In the genomic region with DNA sequence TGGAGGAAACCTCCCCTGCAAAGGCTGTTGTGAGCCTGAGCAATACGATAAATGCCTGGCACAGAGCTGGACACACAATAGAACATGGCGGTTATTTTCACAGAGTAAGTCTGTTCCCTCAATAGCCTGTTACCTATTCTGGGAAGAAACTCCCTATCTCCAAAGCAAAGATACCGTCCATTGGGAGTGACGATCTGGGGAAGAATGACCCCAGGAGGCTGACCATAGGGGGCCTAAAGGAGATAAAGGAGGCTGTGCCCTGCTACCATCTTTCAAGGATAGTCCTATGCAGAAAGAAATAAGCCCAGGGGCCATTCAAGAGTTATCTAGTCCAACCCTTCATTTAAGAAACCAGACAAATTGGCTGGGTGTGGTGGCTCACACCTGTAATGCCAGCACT, we compare ENCODE assay signal across 15 cellular contexts. TPM values are rescaled to one million over a fixed set of nuclear protein-coding genes. Genes with fewer than 3 reads are reported as not detected.
DNase-seq lines count a peak whose midpoint lies in the region; ATAC-seq and TF ChIP-seq lines count a peak whose summit lies in the region.
"Had no signal": no experiment of that assay in that cellular context is flagged by ENCODE, and none has a peak within 500 bp of the region (broad histone marks: within the 10 kb centered on the region; RNA-seq: fewer than 3 reads in every experiment).

No MANE protein-coding gene starts in this region.

- peaks cover 29% of the 10 kb centered on the region for H3K4me1 Mint-ChIP-seq in GM23338
- H3K4me1 Mint-ChIP-seq in brain, result peaks cover 38% of the 10 kb centered on the region
- H3K4me1 Mint-ChIP-seq in nephron, result peaks cover 14% of the 10 kb centered on the region

- H3K79me2 ChIP-seq in GM23338 (replicated peaks; ENCODE audit: insufficient read depth), result no peaks in the 10 kb centered on the region

- H3K27me3 Mint-ChIP-seq in GM23338 (ENCODE audit: insufficient read depth, low read depth, poor library complexity) (peaks cover 21% of the 10 kb centered on the region), brain (peaks cover 3% of the 10 kb centered on the region), nephron (ENCODE audit: low read depth) (peaks cover 4% of the 10 kb centered on the region)

- H4K20me1 ChIP-seq in GM23338 (replicated peaks; ENCODE audit: insufficient read depth), result no peaks in the 10 kb centered on the region

- H3K4me3 ChIP-seq in GM23338 (no peak overlapping the region), stomach (no peak overlapping the region)
- H3K4me3 ChIP-seq: SJCRH30 had no signal

- H3K9me2 ChIP-seq in GM23338 (ENCODE audit: insufficient read depth), result no peaks in the 10 kb centered on the region; the same call in 1 of the 2 replicates

- peaks cover 14% of the 10 kb centered on the region for H3K4me1 ChIP-seq in GM23338 (ENCODE audit: insufficient read depth)
- H3K4me1 ChIP-seq in stomach, result peaks cover 8 to 31% (median 22%) of the 10 kb centered on the region in 4 donors

- H3F3A ChIP-seq in GM23338 (replicated peaks; ENCODE audit: low read depth), result peaks cover 6% of the 10 kb centered on the region

- no peak overlapping the region for H3K27ac Mint-ChIP-seq in GM23338
- H3K27ac Mint-ChIP-seq in brain, result peak overlapping the region in 4 of 5 experiments; percentile 14 to 97 (median 95)
- H3K27ac Mint-ChIP-seq in nephron, result peak overlapping the region; percentile 26 to 79 (median 72)

- H3K9me3 ChIP-seq in stomach, result no peaks in the 10 kb centered on the region
- H3K9me3 ChIP-seq: SJCRH30 had no signal

- peak overlapping the region; percentile 5; the same call in 1 of the 2 replicates for H2AFZ ChIP-seq in GM23338

- DNase-seq in GM23338 (ENCODE audit: low spot score), result no peak
- DNase-seq in stomach, result no peak
- DNase-seq in activated gamma-delta T cell (lab: John Stamatoyannopoulos, UW), result no peak
- no peak for DNase-seq in NCI-H187 treated with DMSO at 0.1 percent for 48 hours (lab: John Stamatoyannopoulos, UW)
- DNase-seq: ACHN; AML-193; CD4-positive, CD25-positive, alpha-beta regulatory T cell; HCEC 1CT; NCI-H1930; NCI-H446 treated with DMSO at 0.1 percent for 48 hours; PC-3 had no signal

- H3K36me3 Mint-ChIP-seq in GM23338 (ENCODE audit: low read depth) (peaks cover 3% of the 10 kb centered on the region; the same call in 2 of the 3 replicates), brain (no peaks in the 10 kb centered on the region), nephron (ENCODE audit: low read depth) (no peaks in the 10 kb centered on the region)
- H3K36me3 Mint-ChIP-seq: CD4-positive, CD25-positive, alpha-beta regulatory T cell had no signal

- H3K27me3 ChIP-seq in GM23338 (ENCODE audit: insufficient read depth) (peaks cover 9% of the 10 kb centered on the region; the same call in 1 of the 2 replicates), stomach (peaks cover 0 to under 1% (median 0%) of the 10 kb centered on the region in 3 donors)
- H3K27me3 ChIP-seq: SJCRH30 had no signal

- TF ChIP-seq POLR2A in stomach (IDR thresholded peaks at IDR 0.05), result no peak

- H3K4me3 Mint-ChIP-seq in GM23338 (no peak overlapping the region), brain (peak overlapping the region in 1 of 5 experiments; percentile 76), nephron (no peak overlapping the region)

- H3K9me3 Mint-ChIP-seq in GM23338 (peaks cover 6% of the 10 kb centered on the region; the same call in 2 of the 3 replicates), brain (peaks cover 0 to 2% (median 0%) of the 10 kb centered on the region in 5 experiments), nephron (no peaks in the 10 kb centered on the region)

- no peak for TF ChIP-seq CTCF in GM23338 (conservative IDR thresholded peaks at IDR 0.05; ENCODE audit: low read depth in 2 of 2)
- TF ChIP-seq CTCF in brain (conservative IDR thresholded peaks at IDR 0.05), result no peak
- no peak for TF ChIP-seq CTCF in nephron (IDR thresholded peaks at IDR 0.05; ENCODE audit: unreplicated experiment in 3 of 3)
- TF ChIP-seq CTCF in stomach (IDR thresholded peaks at IDR 0.05), result no peak

- no peaks in the 10 kb centered on the region for H3K36me3 ChIP-seq in GM23338 (ENCODE audit: insufficient read depth)
- no peaks in the 10 kb centered on the region for H3K36me3 ChIP-seq in stomach
- H3K36me3 ChIP-seq: SJCRH30 had no signal

- intact Hi-C loops in stomach (cut with DNase I; ENCODE audit: low total_unique reads), result no loop called here

- H3K27ac ChIP-seq in GM23338 (ENCODE audit: low read depth), result no peak overlapping the region
- H3K27ac ChIP-seq in stomach, result peak overlapping the region in 3 of 5 donors; percentile 35 to 83 (median 66)

- no peak overlapping the region for H3K4me2 ChIP-seq in GM23338

- 70 to 81% (median 75%) methylated on average over 4 of the region's 4 CpGs for WGBS in stomach, 5 donors

- ATAC-seq in GM23338 (no peak), GM18858 (IDR thresholded peaks at IDR 0.05; ENCODE audit: unreplicated experiment) (no peak)
- ATAC-seq: PC-3 had no signal

- TF ChIP-seq EP300 in stomach (IDR thresholded peaks at IDR 0.05), result no peak

TF ChIP-seq in GM23338, 12 proteins besides CTCF, POLR2A, EP300 and RAD21 (continues in another document):
- TF ChIP-seq NANOG (IDR thresholded peaks at IDR 0.05; ENCODE audit: borderline replicate concordance), result no peak
- no peak for TF ChIP-seq ZNF114 (CRISPR knock-in tag; IDR thresholded peaks at IDR 0.05)
- TF ChIP-seq CREB1 (CRISPR knock-in tag; IDR thresholded peaks at IDR 0.05; ENCODE audit: low read depth), result no peak
- TF ChIP-seq, protein P1, sequence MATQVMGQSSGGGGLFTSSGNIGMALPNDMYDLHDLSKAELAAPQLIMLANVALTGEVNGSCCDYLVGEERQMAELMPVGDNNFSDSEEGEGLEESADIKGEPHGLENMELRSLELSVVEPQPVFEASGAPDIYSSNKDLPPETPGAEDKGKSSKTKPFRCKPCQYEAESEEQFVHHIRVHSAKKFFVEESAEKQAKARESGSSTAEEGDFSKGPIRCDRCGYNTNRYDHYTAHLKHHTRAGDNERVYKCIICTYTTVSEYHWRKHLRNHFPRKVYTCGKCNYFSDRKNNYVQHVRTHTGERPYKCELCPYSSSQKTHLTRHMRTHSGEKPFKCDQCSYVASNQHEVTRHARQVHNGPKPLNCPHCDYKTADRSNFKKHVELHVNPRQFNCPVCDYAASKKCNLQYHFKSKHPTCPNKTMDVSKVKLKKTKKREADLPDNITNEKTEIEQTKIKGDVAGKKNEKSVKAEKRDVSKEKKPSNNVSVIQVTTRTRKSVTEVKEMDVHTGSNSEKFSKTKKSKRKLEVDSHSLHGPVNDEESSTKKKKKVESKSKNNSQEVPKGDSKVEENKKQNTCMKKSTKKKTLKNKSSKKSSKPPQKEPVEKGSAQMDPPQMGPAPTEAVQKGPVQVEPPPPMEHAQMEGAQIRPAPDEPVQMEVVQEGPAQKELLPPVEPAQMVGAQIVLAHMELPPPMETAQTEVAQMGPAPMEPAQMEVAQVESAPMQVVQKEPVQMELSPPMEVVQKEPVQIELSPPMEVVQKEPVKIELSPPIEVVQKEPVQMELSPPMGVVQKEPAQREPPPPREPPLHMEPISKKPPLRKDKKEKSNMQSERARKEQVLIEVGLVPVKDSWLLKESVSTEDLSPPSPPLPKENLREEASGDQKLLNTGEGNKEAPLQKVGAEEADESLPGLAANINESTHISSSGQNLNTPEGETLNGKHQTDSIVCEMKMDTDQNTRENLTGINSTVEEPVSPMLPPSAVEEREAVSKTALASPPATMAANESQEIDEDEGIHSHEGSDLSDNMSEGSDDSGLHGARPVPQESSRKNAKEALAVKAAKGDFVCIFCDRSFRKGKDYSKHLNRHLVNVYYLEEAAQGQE (IDR thresholded peaks at IDR 0.05; ENCODE audit: unreplicated experiment), result no peak
- no peak for TF ChIP-seq ZNF331 (CRISPR knock-in tag; IDR thresholded peaks at IDR 0.05; ENCODE audit: low read depth)
- TF ChIP-seq, protein P2, sequence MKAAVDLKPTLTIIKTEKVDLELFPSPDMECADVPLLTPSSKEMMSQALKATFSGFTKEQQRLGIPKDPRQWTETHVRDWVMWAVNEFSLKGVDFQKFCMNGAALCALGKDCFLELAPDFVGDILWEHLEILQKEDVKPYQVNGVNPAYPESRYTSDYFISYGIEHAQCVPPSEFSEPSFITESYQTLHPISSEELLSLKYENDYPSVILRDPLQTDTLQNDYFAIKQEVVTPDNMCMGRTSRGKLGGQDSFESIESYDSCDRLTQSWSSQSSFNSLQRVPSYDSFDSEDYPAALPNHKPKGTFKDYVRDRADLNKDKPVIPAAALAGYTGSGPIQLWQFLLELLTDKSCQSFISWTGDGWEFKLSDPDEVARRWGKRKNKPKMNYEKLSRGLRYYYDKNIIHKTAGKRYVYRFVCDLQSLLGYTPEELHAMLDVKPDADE (IDR thresholded peaks at IDR 0.05), result no peak
- no peak for TF ChIP-seq STAT1 (IDR thresholded peaks at IDR 0.05; ENCODE audit: unreplicated experiment)
- TF ChIP-seq JUNB (IDR thresholded peaks at IDR 0.05; ENCODE audit: unreplicated experiment), result no peak
- no peak for TF ChIP-seq EZH2phosphoT487 (IDR thresholded peaks at IDR 0.05; ENCODE audit: unreplicated experiment)
- TF ChIP-seq EZH2 (IDR thresholded peaks at IDR 0.05; ENCODE audit: low read depth, unreplicated experiment), result no peak

RNA-seq across cellular contexts. Expression of a gene that starts 4.1 kb away (rescaled TPM):
- 28.2 and 32.7 TPM in 2 replicates for total RNA-seq in GM23338 (2014; rRNA removed; shearing (Covaris generic))
- polyA plus RNA-seq in GM23338 (2016; fragmentation: Nextera tagmentation; extraction: Ambion mirVana) (8.0 and 9.4 TPM in 2 replicates), brain (ENCODE audit: insufficient read depth, low read depth, low replicate concordance) (5.6 TPM), stomach (1 to 10 TPM; 2.7 to 3.3 (median 3.2) TPM)
- 10 to 100 TPM in 4 of 5 donors, 1 to 10 TPM in 1; 4.1 to 46.9 (median 25.3) TPM for total RNA-seq in stomach
